In the genomic region with DNA sequence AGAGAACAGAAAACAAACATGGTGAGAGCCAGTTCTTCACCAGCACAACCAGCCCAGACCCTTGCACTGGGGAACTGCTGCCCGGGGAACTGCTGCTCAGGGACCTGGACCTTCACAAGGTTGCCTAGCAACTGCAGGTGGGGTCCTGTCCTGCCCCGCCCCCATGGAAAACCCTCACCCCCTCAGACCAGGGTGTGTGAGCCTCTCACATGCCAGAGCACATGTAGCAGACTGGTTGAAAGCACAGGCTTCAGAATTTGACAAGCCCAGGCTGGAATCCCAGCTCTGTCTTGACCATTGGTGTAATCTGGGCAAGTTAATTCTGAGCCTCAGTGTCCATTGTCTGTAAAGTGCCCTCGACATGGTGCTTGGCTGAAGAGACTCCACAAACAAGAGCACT, we compare ENCODE assay signal across 8 cellular contexts.
"Had no signal": no experiment of that assay in that cellular context is flagged by ENCODE, and none has a peak within 500 bp of the region (broad histone marks: within the 10 kb centered on the region; RNA-seq: fewer than 3 reads in every experiment).

No MANE protein-coding gene starts in this region.

- DNase-seq: GM23248, GOT3, H7, HFFc6 had no signal

- H3K9me3 ChIP-seq: HAP-1 had no signal

- H2AFZ ChIP-seq: GM23248 had no signal

- FAIRE-seq: HepG2 had no signal

- H3K36me3 ChIP-seq: HAP-1 had no signal

- H3K4me3 ChIP-seq: GM23248, HAP-1 had no signal

- H3K4me1 ChIP-seq: HAP-1 had no signal

- H3K27ac ChIP-seq: GM23248, HL-60 had no signal

- H3K9ac ChIP-seq: GM23248 had no signal

- ATAC-seq: HCT116, HepG2 had no signal
